In genomic region chr5:67802766-67803165, GRCh38 we compare ENCODE assay signal across 1 cellular context.
TF ChIP-seq lines count a peak whose summit lies in the region.

No MANE protein-coding gene starts in this region.

TF ChIP-seq in GM23338, 12 proteins besides CTCF, POLR2A, EP300 and RAD21 (continued from another document):
- no peak for TF ChIP-seq ZNF462 (CRISPR knock-in tag; IDR thresholded peaks at IDR 0.05)
